Comparison of ENCODE assay signal across 11 cellular contexts in genomic region chr2:25991965-25992364, GRCh38. TPM values are rescaled to one million over a fixed set of nuclear protein-coding genes. Genes with fewer than 3 reads are reported as not detected.
DNase-seq lines count a peak whose midpoint lies in the region; ATAC-seq, FAIRE-seq and TF ChIP-seq lines count a peak whose summit lies in the region.
"Had no signal": no experiment of that assay in that cellular context is flagged by ENCODE, and none has a peak within 500 bp of the region (broad histone marks: within the 10 kb centered on the region; RNA-seq: fewer than 3 reads in every experiment).

No MANE protein-coding gene starts in this region.

- ATAC-seq in PC-3: peak; percentile 35
- no peak for ATAC-seq in stimulated activated memory B cell treated with anti-CD40 and anti-IgM and Interleukin-4, amounts not matched to agents 10 μg/mL and 1 μg/mL and 100 μg/mL, for 72 hours

- H3K9ac ChIP-seq in PC-3 (ENCODE audit: low read length) (peak overlapping the region; percentile 21; the same call in 1 of the 2 replicates), kidney (ENCODE audit: low read length in 2 of 2) (peak overlapping the region in 1 of 2 donors; percentile 30)

- H3K79me2 ChIP-seq in PC-3 (ENCODE audit: low read length): no peaks in the 10 kb centered on the region

- H3K36me3 Mint-ChIP-seq in T-helper 2 cell treated with Interferon-gamma antibody and Interleukin-4, amounts not matched to agents 5 μg/mL and 100 μg/mL, for 36 hours (ENCODE audit: low read depth): no peaks in the 10 kb centered on the region
- H3K36me3 Mint-ChIP-seq in stimulated activated memory B cell treated with anti-CD40 and anti-IgM and Interleukin-4, amounts not matched to agents 10 μg/mL and 1 μg/mL and 100 μg/mL, for 72 hours: no peaks in the 10 kb centered on the region
- H3K36me3 Mint-ChIP-seq in activated naive CD4-positive, alpha-beta T cell treated with anti-CD3 and anti-CD28 coated beads, Interleukin-2, amount 10 ng/mL, durations not matched to agents 7 days and 5 days: no peaks in the 10 kb centered on the region

- no peaks in the 10 kb centered on the region for H3K36me3 ChIP-seq in PC-3 (ENCODE audit: low read depth, low read length)
- H3K36me3 ChIP-seq in kidney (ENCODE audit: control insufficient read depth in 1 of 2, insufficient read depth in 2 of 2, low read length in 2 of 2): no peaks in the 10 kb centered on the region
- no peaks in the 10 kb centered on the region for H3K36me3 ChIP-seq in effector memory CD4-positive, alpha-beta T cell (ENCODE audit: control insufficient read depth, insufficient read depth, low read length)

- no peak for DNase-seq in T-helper 2 cell treated with Interferon-gamma antibody and Interleukin-4, amounts not matched to agents 5 μg/mL and 100 μg/mL, for 36 hours (ENCODE audit: low spot score)
- DNase-seq in T-helper 2 cell: no peak
- no peak for DNase-seq in PC-3
- no peak for DNase-seq in kidney
- no peak for DNase-seq in NK-92 treated with Interleukin-12 subunit alpha and Interleukin-12 subunit beta, amount 100 ng/mL, for 24 hours (lab: John Stamatoyannopoulos, UW)
- no peak for DNase-seq in effector memory CD4-positive, alpha-beta T cell
- no peak for DNase-seq in activated naive CD4-positive, alpha-beta T cell treated with anti-CD3 and anti-CD28 coated beads, Interleukin-2, amount 10 ng/mL, durations not matched to agents 7 days and 5 days

- H3K4me1 ChIP-seq in PC-3 (ENCODE audit: insufficient read depth, low read length) (peaks cover 6% of the 10 kb centered on the region), kidney (ENCODE audit: control insufficient read depth in 1 of 2, insufficient read depth in 1 of 2, low read depth in 1 of 2, low read length in 2 of 2) (no peaks in the 10 kb centered on the region)
- no peaks in the 10 kb centered on the region for H3K4me1 ChIP-seq in effector memory CD4-positive, alpha-beta T cell (ENCODE audit: control insufficient read depth, insufficient read depth, low read length, poor library complexity, severe bottlenecking)

- BruUV-seq in PC-3 (replicated peaks; lab: Mats Ljungman, UMichigan): no TSS peak

- peak overlapping the region; percentile 10 for H3K4me3 Mint-ChIP-seq in T-helper 2 cell treated with Interferon-gamma antibody and Interleukin-4, amounts not matched to agents 5 μg/mL and 100 μg/mL, for 36 hours
- H3K4me3 Mint-ChIP-seq in stimulated activated memory B cell treated with anti-CD40 and anti-IgM and Interleukin-4, amounts not matched to agents 10 μg/mL and 1 μg/mL and 100 μg/mL, for 72 hours: no peak overlapping the region
- no peak overlapping the region for H3K4me3 Mint-ChIP-seq in activated naive CD4-positive, alpha-beta T cell treated with anti-CD3 and anti-CD28 coated beads, Interleukin-2, amount 10 ng/mL, durations not matched to agents 7 days and 5 days

- H3K9me3 ChIP-seq in PC-3 (ENCODE audit: low read length) (no peaks in the 10 kb centered on the region), kidney (ENCODE audit: control insufficient read depth in 1 of 2, low read length in 2 of 2) (no peaks in the 10 kb centered on the region)
- no peaks in the 10 kb centered on the region for H3K9me3 ChIP-seq in effector memory CD4-positive, alpha-beta T cell (ENCODE audit: control insufficient read depth, low read length)

- H3K4me3 ChIP-seq in PC-3 (ENCODE audit: low read length): peak overlapping the region; percentile 51; the same call in 1 of the 2 replicates
- H3K4me3 ChIP-seq in kidney (ENCODE audit: low read length in 2 of 2): peak overlapping the region; percentile 53 to 68
- no peak overlapping the region for H3K4me3 ChIP-seq in effector memory CD4-positive, alpha-beta T cell (ENCODE audit: insufficient read depth, low read depth, low read length, poor library complexity, severe bottlenecking)

- peak overlapping the region; percentile 15 for H3K4me2 ChIP-seq in PC-3 (ENCODE audit: low read length)

- H3K4me1 Mint-ChIP-seq in T-helper 2 cell treated with Interferon-gamma antibody and Interleukin-4, amounts not matched to agents 5 μg/mL and 100 μg/mL, for 36 hours (ENCODE audit: low read depth): peaks cover 9% of the 10 kb centered on the region
- no peaks in the 10 kb centered on the region for H3K4me1 Mint-ChIP-seq in stimulated activated memory B cell treated with anti-CD40 and anti-IgM and Interleukin-4, amounts not matched to agents 10 μg/mL and 1 μg/mL and 100 μg/mL, for 72 hours
- H3K4me1 Mint-ChIP-seq in activated naive CD4-positive, alpha-beta T cell treated with anti-CD3 and anti-CD28 coated beads, Interleukin-2, amount 10 ng/mL, durations not matched to agents 7 days and 5 days: peaks cover 16% of the 10 kb centered on the region

- CTCF ChIA-PET in PC-3 (lab: Charles Lee): interaction anchor here (0.6 to 1.0 kb wide), 8 partner anchors 17 to 153 kb away, joined by 3 to 6 read pairs (median 5); partner anchors contain the start of gene RAB10
- CTCF ChIA-PET in activated naive CD4-positive, alpha-beta T cell treated with anti-CD3 and anti-CD28 coated beads, Interleukin-2, amount 10 ng/mL, durations not matched to agents 7 days and 5 days (lab: Charles Lee): interaction anchor here (0.5 to 2.6 kb wide), 28 partner anchors 8 to 1016 kb away, joined by 3 to 24 read pairs (median 4); partner anchors contain the start of genes KIF3C and RAB10

- TF ChIP-seq CTCF in PC-3 (conservative IDR thresholded peaks at IDR 0.05; ENCODE audit: low read depth, low read length) (no peak), kidney (IDR thresholded peaks at IDR 0.05; ENCODE audit: borderline replicate concordance, extremely low read depth, insufficient read depth) (no peak)

- POLR2A ChIA-PET in PC-3 (lab: Charles Lee; ENCODE audit: unreplicated experiment): no interaction called here

- no peaks in the 10 kb centered on the region for H4K20me1 ChIP-seq in PC-3 (ENCODE audit: low read length)

- H3K27me3 Mint-ChIP-seq in T-helper 2 cell treated with Interferon-gamma antibody and Interleukin-4, amounts not matched to agents 5 μg/mL and 100 μg/mL, for 36 hours (ENCODE audit: low read depth): peaks cover 4% of the 10 kb centered on the region
- H3K27me3 Mint-ChIP-seq in stimulated activated memory B cell treated with anti-CD40 and anti-IgM and Interleukin-4, amounts not matched to agents 10 μg/mL and 1 μg/mL and 100 μg/mL, for 72 hours: no peaks in the 10 kb centered on the region
- peaks cover 11% of the 10 kb centered on the region for H3K27me3 Mint-ChIP-seq in activated naive CD4-positive, alpha-beta T cell treated with anti-CD3 and anti-CD28 coated beads, Interleukin-2, amount 10 ng/mL, durations not matched to agents 7 days and 5 days
- H3K27me3 Mint-ChIP-seq: activated T-helper 17 cell treated with anti-CD3 and anti-CD28 coated beads, Interleukin-2, amount 50 U/mL, for 72 hours had no signal

- intact Hi-C loops in PC-3 (cut with micrococcal nuclease): loop anchor here (1.0 to 2.0 kb wide), 3 partner anchors 41 to 153 kb away; no protein-coding TSS in a partner anchor
- intact Hi-C loops in kidney (cut with DNase I): loop anchor here (5.0 kb wide), 1 partner anchor 150 kb away; no protein-coding TSS in a partner anchor

- H3K27ac ChIP-seq in PC-3 (ENCODE audit: low read length): no peak overlapping the region
- no peak overlapping the region for H3K27ac ChIP-seq in kidney (ENCODE audit: low read depth in 2 of 2, low read length in 2 of 2)
- H3K27ac ChIP-seq in effector memory CD4-positive, alpha-beta T cell (ENCODE audit: insufficient read depth, low read length, poor library complexity, severe bottlenecking): no peak overlapping the region

- H3K9me2 ChIP-seq in PC-3 (replicated peaks; ENCODE audit: low read length): no peaks in the 10 kb centered on the region

- H3K27ac Mint-ChIP-seq in T-helper 2 cell treated with Interferon-gamma antibody and Interleukin-4, amounts not matched to agents 5 μg/mL and 100 μg/mL, for 36 hours: no peak overlapping the region
- peak overlapping the region; percentile 1 for H3K27ac Mint-ChIP-seq in stimulated activated memory B cell treated with anti-CD40 and anti-IgM and Interleukin-4, amounts not matched to agents 10 μg/mL and 1 μg/mL and 100 μg/mL, for 72 hours
- no peak overlapping the region for H3K27ac Mint-ChIP-seq in activated naive CD4-positive, alpha-beta T cell treated with anti-CD3 and anti-CD28 coated beads, Interleukin-2, amount 10 ng/mL, durations not matched to agents 7 days and 5 days
- H3K27ac Mint-ChIP-seq: T-helper 1 cell treated with Interleukin-12 subunit alpha and Interleukin-12 subunit beta and Interleukin-4 antibody, amounts not matched to agents 30 μg/mL and 1 μg/mL, for 36 hours had no signal

- no peaks in the 10 kb centered on the region for H3K9me3 Mint-ChIP-seq in T-helper 2 cell treated with Interferon-gamma antibody and Interleukin-4, amounts not matched to agents 5 μg/mL and 100 μg/mL, for 36 hours
- no peaks in the 10 kb centered on the region for H3K9me3 Mint-ChIP-seq in stimulated activated memory B cell treated with anti-CD40 and anti-IgM and Interleukin-4, amounts not matched to agents 10 μg/mL and 1 μg/mL and 100 μg/mL, for 72 hours
- H3K9me3 Mint-ChIP-seq in activated naive CD4-positive, alpha-beta T cell treated with anti-CD3 and anti-CD28 coated beads, Interleukin-2, amount 10 ng/mL, durations not matched to agents 7 days and 5 days: no peaks in the 10 kb centered on the region
- H3K9me3 Mint-ChIP-seq: activated T-helper 17 cell treated with anti-CD3 and anti-CD28 coated beads, Interleukin-2, amount 50 U/mL, for 72 hours; T-helper 1 cell treated with Interleukin-12 subunit alpha and Interleukin-12 subunit beta and Interleukin-4 antibody, amounts not matched to agents 30 μg/mL and 1 μg/mL, for 36 hours had no signal

- H3F3A ChIP-seq in PC-3 (ENCODE audit: low read length, unreplicated experiment): no peaks in the 10 kb centered on the region

- FAIRE-seq in kidney (lab: Jason Lieb, UNC): no peak
- FAIRE-seq: astrocyte had no signal

- H2AFZ ChIP-seq in PC-3 (ENCODE audit: low read length): no peak overlapping the region

- no peaks in the 10 kb centered on the region for H3K27me3 ChIP-seq in PC-3 (ENCODE audit: low read length)
- H3K27me3 ChIP-seq in effector memory CD4-positive, alpha-beta T cell (replicated peaks; ENCODE audit: control insufficient read depth, insufficient read depth, low read length, poor library complexity, severe bottlenecking): no peaks in the 10 kb centered on the region

RNA-seq across cellular contexts. Expression of gene KIF3C, which starts 9.7 kb away (rescaled TPM):
- total RNA-seq in PC-3 (2014; rRNA removed) (12.8 and 20.1 TPM in 2 replicates), kidney (4.8 TPM)
- polyA plus RNA-seq in kidney (ENCODE audit: insufficient read depth, low read depth, low replicate concordance): 1.9 TPM

RNA-seq across cellular contexts. Expression of gene RAB10, which starts 41.9 kb away (rescaled TPM):
- total RNA-seq in PC-3 (2014; rRNA removed) (138 and 149 TPM in 2 replicates), kidney (122 TPM)
- polyA plus RNA-seq in kidney (ENCODE audit: insufficient read depth, low read depth, low replicate concordance): 59.8 TPM
